In genomic region chr13:57633141-57633949, GRCh38 we compare ENCODE assay signal across 9 cellular contexts. TPM values are rescaled to one million over a fixed set of nuclear protein-coding genes. Genes with fewer than 3 reads are reported as not detected.
DNase-seq lines count a peak whose midpoint lies in the region; ATAC-seq and TF ChIP-seq lines count a peak whose summit lies in the region.
"Had no signal": no experiment of that assay in that cellular context is flagged by ENCODE, and none has a peak within 500 bp of the region (broad histone marks: within the 10 kb centered on the region; RNA-seq: fewer than 3 reads in every experiment).

No MANE protein-coding gene starts in this region.

- H3K36me3 Mint-ChIP-seq in activated naive CD4-positive, alpha-beta T cell treated with anti-CD3 and anti-CD28 coated beads, Interleukin-2, amount 10 ng/mL, durations not matched to agents 7 days and 5 days: peaks cover 12% of the 10 kb centered on the region

- no peak overlapping the region for H3K4me3 Mint-ChIP-seq in activated naive CD4-positive, alpha-beta T cell treated with anti-CD3 and anti-CD28 coated beads, Interleukin-2, amount 10 ng/mL, durations not matched to agents 7 days and 5 days

- peak overlapping the region; percentile 79 for H3K27ac Mint-ChIP-seq in activated naive CD4-positive, alpha-beta T cell treated with anti-CD3 and anti-CD28 coated beads, Interleukin-2, amount 10 ng/mL, durations not matched to agents 7 days and 5 days

- peaks cover 9% of the 10 kb centered on the region for H3K9me3 Mint-ChIP-seq in activated naive CD4-positive, alpha-beta T cell treated with anti-CD3 and anti-CD28 coated beads, Interleukin-2, amount 10 ng/mL, durations not matched to agents 7 days and 5 days

- H3K9ac ChIP-seq in muscle layer of colon (ENCODE audit: low read length): peak overlapping the region; percentile 17

- no peak for DNase-seq in activated naive CD4-positive, alpha-beta T cell treated with anti-CD3 and anti-CD28 coated beads, Interleukin-2, amount 10 ng/mL, durations not matched to agents 7 days and 5 days
- no peak for DNase-seq in activated naive CD4-positive, alpha-beta T cell treated with Interleukin-2 at 50 U/mL for 16 hours
- DNase-seq in fibroblast of mammary gland (ENCODE audit: low read depth): no peak
- peak; percentile 75 for DNase-seq in upper lobe of right lung
- no peak for DNase-seq in NCI-H2227 (lab: John Stamatoyannopoulos, UW; ENCODE audit: unreplicated experiment)
- DNase-seq: NCI-H2171 had no signal

- CTCF ChIA-PET in activated naive CD4-positive, alpha-beta T cell treated with anti-CD3 and anti-CD28 coated beads, Interleukin-2, amount 10 ng/mL, durations not matched to agents 7 days and 5 days (lab: Charles Lee): interaction anchor here (4.0 kb wide), 1 partner anchor 9 kb away, joined by 14 read pairs; no protein-coding TSS in a partner anchor

- peaks cover 36% of the 10 kb centered on the region for H3K4me1 Mint-ChIP-seq in activated naive CD4-positive, alpha-beta T cell treated with anti-CD3 and anti-CD28 coated beads, Interleukin-2, amount 10 ng/mL, durations not matched to agents 7 days and 5 days

- intact Hi-C loops in upper lobe of right lung (cut with DNase I): no loop called here

- H3K9me3 ChIP-seq in muscle layer of colon (ENCODE audit: low read length): no peaks in the 10 kb centered on the region
- no peaks in the 10 kb centered on the region for H3K9me3 ChIP-seq in upper lobe of right lung

- H3K27me3 ChIP-seq in muscle layer of colon (ENCODE audit: control insufficient read depth in 1 of 2, insufficient read depth in 2 of 2, low read length in 2 of 2) (peaks cover 37 to 54% of the 10 kb centered on the region in 2 donors), upper lobe of right lung (peaks cover 62% of the 10 kb centered on the region)

- ATAC-seq in upper lobe of right lung (peak; percentile 69), GM21381 (IDR thresholded peaks at IDR 0.05; ENCODE audit: unreplicated experiment) (no peak), GM19324 (IDR thresholded peaks at IDR 0.05; ENCODE audit: low FRiP score, unreplicated experiment) (no peak)

- peaks cover 66% of the 10 kb centered on the region for H3K27me3 Mint-ChIP-seq in activated naive CD4-positive, alpha-beta T cell treated with anti-CD3 and anti-CD28 coated beads, Interleukin-2, amount 10 ng/mL, durations not matched to agents 7 days and 5 days

- H3K4me3 ChIP-seq in fibroblast of mammary gland (ENCODE audit: control insufficient read depth, low read depth, low read length) (no peak overlapping the region), muscle layer of colon (ENCODE audit: low read depth in 1 of 2, low read length in 2 of 2) (peak overlapping the region; percentile 60 to 77), upper lobe of right lung (peak overlapping the region; percentile 59)

- H3K4me1 ChIP-seq in muscle layer of colon (ENCODE audit: insufficient read depth, low read length) (peaks cover 24% of the 10 kb centered on the region), upper lobe of right lung (peaks cover 17% of the 10 kb centered on the region)

- H3K36me3 ChIP-seq in muscle layer of colon (ENCODE audit: insufficient read depth, low read length) (no peaks in the 10 kb centered on the region), upper lobe of right lung (no peaks in the 10 kb centered on the region)

- TF ChIP-seq CTCF in fibroblast of mammary gland (conservative IDR thresholded peaks at IDR 0.05; ENCODE audit: control insufficient read depth, insufficient read depth, low read depth, low read length) (peak; percentile 15), upper lobe of right lung (IDR thresholded peaks at IDR 0.05) (peak; percentile 54)

- H3K27ac ChIP-seq in muscle layer of colon (ENCODE audit: low read depth, low read length) (no peak overlapping the region), upper lobe of right lung (peak overlapping the region; percentile 61)

RNA-seq across cellular contexts. Expression of gene PCDH17, which starts 1.8 kb away (rescaled TPM):
- 65.4 TPM for total RNA-seq in upper lobe of right lung
